In the genomic region with DNA sequence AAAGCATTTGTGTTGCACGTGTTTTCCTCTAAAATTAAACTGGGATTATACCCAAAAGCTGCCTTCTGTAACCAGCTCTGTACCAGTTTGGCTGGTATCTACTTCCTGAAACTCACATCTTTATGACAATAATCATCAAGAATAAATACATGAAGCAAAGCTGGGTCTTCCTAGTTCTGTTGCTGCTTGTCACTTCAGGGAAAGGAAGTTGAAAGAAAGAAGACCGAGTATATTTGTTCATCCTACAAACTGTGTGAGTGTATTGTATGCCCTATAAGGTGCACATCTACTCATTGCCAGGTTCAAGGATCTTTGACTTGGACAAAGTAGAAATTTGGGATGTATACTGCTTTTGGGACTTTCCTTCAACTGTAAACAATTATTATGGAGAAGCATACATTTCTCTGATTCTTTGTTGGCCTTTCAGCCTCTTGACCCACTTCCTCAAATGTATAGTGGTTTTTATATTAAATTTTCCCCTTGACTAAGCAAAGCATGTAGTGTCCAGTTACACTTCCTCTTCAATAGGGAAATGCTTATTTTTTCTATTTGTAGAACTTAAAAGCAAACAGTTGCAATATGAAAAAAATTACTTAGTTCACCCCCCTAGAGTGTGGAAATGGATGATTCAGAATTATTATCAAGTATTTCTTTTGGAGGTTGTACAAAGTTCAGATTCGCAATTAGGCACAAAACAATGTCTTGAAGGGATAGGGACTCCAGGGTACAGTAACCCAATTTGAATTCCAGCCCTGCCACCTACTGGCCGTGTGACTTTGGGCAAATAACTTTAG, we compare ENCODE assay signal across 8 cellular contexts. TPM values are rescaled to one million over a fixed set of nuclear protein-coding genes. Genes with fewer than 3 reads are reported as not detected.
DNase-seq lines count a peak whose midpoint lies in the region; ATAC-seq and TF ChIP-seq lines count a peak whose summit lies in the region.

No MANE protein-coding gene starts in this region.

- ATAC-seq in HG02852 (IDR thresholded peaks at IDR 0.05; ENCODE audit: unreplicated experiment) = peak; percentile 52

- peak; percentile 46 for DNase-seq in DMS53 treated with DMSO at 0.1 percent for 48 hours (lab: John Stamatoyannopoulos, UW; ENCODE audit: unreplicated experiment)
- peak in 3 of 4 experiments; percentile 9 to 44 (median 21) for DNase-seq in activated naive CD4-positive, alpha-beta T cell (lab: John Stamatoyannopoulos, UW)
- no peak for DNase-seq in glutamatergic neuron
- DNase-seq in retina = no peak
- no peak for DNase-seq in NCI-H2029 treated with DMSO at 0.1 percent for 48 hours (lab: John Stamatoyannopoulos, UW)

- no peaks in the 10 kb centered on the region for H4K20me1 ChIP-seq in OCI-LY3 (ENCODE audit: insufficient read depth, low read length)

- peak overlapping the region; percentile 75 for H3K27ac ChIP-seq in OCI-LY3 (ENCODE audit: low read length)
- peak overlapping the region; percentile 79 for H3K27ac ChIP-seq in skeletal muscle tissue (ENCODE audit: low read depth, low read length)

- H3K36me3 ChIP-seq in OCI-LY3 (replicated peaks; ENCODE audit: low read depth, low read length) (peaks cover 5% of the 10 kb centered on the region), skeletal muscle tissue (ENCODE audit: control insufficient read depth in 3 of 3, insufficient read depth in 3 of 3, low read length in 3 of 3) (no peaks in the 10 kb centered on the region)

- H3K9ac ChIP-seq in OCI-LY3 (ENCODE audit: low read length) (peak overlapping the region; percentile 18; the same call in 1 of the 2 replicates), skeletal muscle tissue (ENCODE audit: low read depth in 1 of 3, low read length in 3 of 3) (no peak overlapping the region)

- no peak overlapping the region for H3K27ac Mint-ChIP-seq in glutamatergic neuron (ENCODE audit: unreplicated experiment)

- no peak overlapping the region for H2AFZ ChIP-seq in OCI-LY3 (ENCODE audit: low read depth, low read length)

- no peak overlapping the region for H3K4me3 Mint-ChIP-seq in glutamatergic neuron (ENCODE audit: unreplicated experiment)

- H3K36me3 Mint-ChIP-seq in glutamatergic neuron (ENCODE audit: unreplicated experiment) = no peaks in the 10 kb centered on the region

- H3K4me1 Mint-ChIP-seq in glutamatergic neuron (ENCODE audit: low read depth, unreplicated experiment) = no peaks in the 10 kb centered on the region

- H3K27me3 Mint-ChIP-seq in glutamatergic neuron (ENCODE audit: unreplicated experiment) = peaks cover 1% of the 10 kb centered on the region

- no peaks in the 10 kb centered on the region for H3K79me2 ChIP-seq in OCI-LY3 (ENCODE audit: low read length)

- H3K9me3 ChIP-seq in OCI-LY3 (ENCODE audit: insufficient read depth, low read length) (peaks cover 3% of the 10 kb centered on the region; the same call in 1 of the 2 replicates), skeletal muscle tissue (ENCODE audit: control insufficient read depth in 3 of 3, low read length in 3 of 3) (peaks cover 0 to 3% (median 0%) of the 10 kb centered on the region in 3 donors)

- H3K27me3 ChIP-seq in OCI-LY3 (ENCODE audit: low read depth, low read length) (no peaks in the 10 kb centered on the region), skeletal muscle tissue (ENCODE audit: control insufficient read depth in 3 of 3, insufficient read depth in 3 of 3, low read length in 3 of 3) (no peaks in the 10 kb centered on the region)

- H3K4me1 ChIP-seq in OCI-LY3 (ENCODE audit: low read length) = peaks cover 34% of the 10 kb centered on the region
- peaks cover 5 to 10% (median 7%) of the 10 kb centered on the region in 3 donors for H3K4me1 ChIP-seq in skeletal muscle tissue (ENCODE audit: control insufficient read depth in 3 of 3, insufficient read depth in 3 of 3, low read length in 3 of 3)

- H3K9me3 Mint-ChIP-seq in glutamatergic neuron (ENCODE audit: unreplicated experiment) = peaks cover 2% of the 10 kb centered on the region

- H3K4me2 ChIP-seq in OCI-LY3 (ENCODE audit: low read length) = peak overlapping the region; percentile 67

- TF ChIP-seq CTCF in OCI-LY3 (IDR thresholded peaks at IDR 0.05; ENCODE audit: low read depth, low read length) (peak; percentile 60), glutamatergic neuron (IDR thresholded peaks at IDR 0.05; ENCODE audit: partially characterized antibody, unreplicated experiment) (peak; percentile 46)

- H3K4me3 ChIP-seq in OCI-LY3 (ENCODE audit: low read length) (peak overlapping the region; percentile 41), skeletal muscle tissue (ENCODE audit: low read length in 3 of 3) (no peak overlapping the region)

RNA-seq across cellular contexts. Expression of gene IFNGR2, which starts 28.9 kb away (rescaled TPM):
- total RNA-seq in glutamatergic neuron (ENCODE audit: unreplicated experiment) (9.6 TPM), skeletal muscle tissue (43.8 TPM)

RNA-seq across cellular contexts. Expression of gene IFNAR1, which starts 49.5 kb away (rescaled TPM):
- total RNA-seq in glutamatergic neuron (ENCODE audit: unreplicated experiment) (17.7 TPM), skeletal muscle tissue (15.1 TPM)

Comparison
In these comparisons a context has a peak if more than half of its experiments do, and no peak if none do; other contexts are left out.
1. DNase-seq: peak in DMS53 treated with DMSO at 0.1 percent for 48 hours (single experiment) and activated naive CD4-positive, alpha-beta T cell (3 of 4); none in glutamatergic neuron (single experiment), retina (single experiment) and NCI-H2029 treated with DMSO at 0.1 percent for 48 hours (single experiment).